In the genomic region with DNA sequence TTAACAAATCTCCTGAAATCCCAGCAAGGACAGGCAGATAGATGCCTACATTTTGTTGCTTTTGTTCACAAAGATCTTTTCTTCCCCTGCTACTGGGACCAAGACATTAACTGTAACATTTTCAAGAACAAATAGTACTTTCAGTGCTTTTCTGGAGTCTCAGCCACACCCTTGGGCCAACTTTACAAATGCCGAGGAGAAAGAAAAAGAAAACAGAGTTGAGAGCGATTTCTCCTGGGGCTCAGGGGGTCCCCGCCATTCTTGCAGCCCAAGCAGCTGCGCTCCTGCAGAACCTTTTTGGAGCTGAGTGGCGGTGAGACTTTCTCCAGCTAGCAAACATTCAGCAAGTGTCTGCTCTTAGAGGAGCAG, we compare ENCODE assay signal across 13 cellular contexts. TPM values are rescaled to one million over a fixed set of nuclear protein-coding genes. Genes with fewer than 3 reads are reported as not detected.
DNase-seq lines count a peak whose midpoint lies in the region; ATAC-seq, FAIRE-seq and TF ChIP-seq lines count a peak whose summit lies in the region.
"Had no signal": no experiment of that assay in that cellular context is flagged by ENCODE, and none has a peak within 500 bp of the region (broad histone marks: within the 10 kb centered on the region; RNA-seq: fewer than 3 reads in every experiment).

No MANE protein-coding gene starts in this region.

- H3K4me1 Mint-ChIP-seq in Caco-2 (ENCODE audit: low read depth, unreplicated experiment): peaks cover 5% of the 10 kb centered on the region
- H3K4me1 Mint-ChIP-seq in endothelial cell (ENCODE audit: unreplicated experiment): peaks cover 16% of the 10 kb centered on the region

- WGBS in K562 (ENCODE audit: insufficient coverage, low coverage, missing lambda C conversion rate): 32% methylated on average over 5 of the region's 5 CpGs
- WGBS in sigmoid colon, 2 donors: 46 to 64% methylated on average over 5 of the region's 5 CpGs
- WGBS in thyroid gland, 2 donors: 26 to 37% methylated on average over 5 of the region's 5 CpGs

- no peak for FAIRE-seq in K562 (lab: Jason Lieb, UNC)
- FAIRE-seq: bronchial epithelial cell had no signal

- no peaks in the 10 kb centered on the region for H3K36me3 ChIP-seq in Caco-2 (ENCODE audit: control insufficient read depth, insufficient read depth, low read length)
- H3K36me3 ChIP-seq in K562 (ENCODE audit: control insufficient read depth, insufficient read depth, low read length): no peaks in the 10 kb centered on the region
- H3K36me3 ChIP-seq in left ventricle myocardium inferior: no peaks in the 10 kb centered on the region
- no peaks in the 10 kb centered on the region for H3K36me3 ChIP-seq in sigmoid colon
- H3K36me3 ChIP-seq in thyroid gland: no peaks in the 10 kb centered on the region
- H3K36me3 ChIP-seq: spleen had no signal

- POLR2A ChIA-PET in Caco-2 (lab: Charles Lee): no interaction called here
- POLR2A ChIA-PET in K562 (lab: Yijun Ruan, JAX): interaction anchor here (0.6 kb wide), 1 partner anchor 1345 kb away, joined by 3 read pairs; no protein-coding TSS in a partner anchor

- H3K9me3 Mint-ChIP-seq in Caco-2 (ENCODE audit: unreplicated experiment): no peaks in the 10 kb centered on the region
- no peaks in the 10 kb centered on the region for H3K9me3 Mint-ChIP-seq in endothelial cell (ENCODE audit: unreplicated experiment)

- peak overlapping the region; percentile 48 to 81; a peak in 3 of 4 replicates for H3K9ac ChIP-seq in K562 (ENCODE audit: insufficient read depth in 1 of 2, low read depth in 2 of 2, low read length in 2 of 2)

- H3K79me2 ChIP-seq in K562 (ENCODE audit: control insufficient read depth, insufficient read depth, low read length): no peaks in the 10 kb centered on the region

- no peak overlapping the region for H3K4me3 ChIP-seq in Caco-2 (ENCODE audit: low read depth, low read length)
- H3K4me3 ChIP-seq in K562: peak overlapping the region; percentile 24
- H3K4me3 ChIP-seq in left ventricle myocardium inferior: peak overlapping the region; percentile 44
- H3K4me3 ChIP-seq in sigmoid colon: peak overlapping the region in 3 of 4 donors; percentile 16 to 32 (median 19)
- H3K4me3 ChIP-seq in thyroid gland (replicated peaks in 1 of 3): no peak overlapping the region
- H3K4me3 ChIP-seq: lung, spleen had no signal

- in situ Hi-C loops in K562 (cut with MboI): no loop called here

- TF ChIP-seq POLR2A in K562 (conservative IDR thresholded peaks at IDR 0.05) (no peak), sigmoid colon (IDR thresholded peaks at IDR 0.05) (no peak), thyroid gland (IDR thresholded peaks at IDR 0.05) (no peak)

- H2AFZ ChIP-seq in K562 (ENCODE audit: low read depth, low read length): peak overlapping the region; percentile 91

- H3K9me3 ChIP-seq in Caco-2 (no peaks in the 10 kb centered on the region), K562 (replicated peaks; ENCODE audit: control insufficient read depth, insufficient read depth, low read depth, low read length) (no peaks in the 10 kb centered on the region), left ventricle myocardium inferior (replicated peaks) (no peaks in the 10 kb centered on the region), sigmoid colon (no peaks in the 10 kb centered on the region), thyroid gland (no peaks in the 10 kb centered on the region)
- H3K9me3 ChIP-seq: spleen had no signal

- H3K9me1 ChIP-seq in K562 (ENCODE audit: control insufficient read depth, insufficient read depth, low read length): no peaks in the 10 kb centered on the region

- H3K27ac Mint-ChIP-seq in Caco-2 (ENCODE audit: unreplicated experiment) (peak overlapping the region; percentile 11), endothelial cell (ENCODE audit: unreplicated experiment) (no peak overlapping the region)

- BruUV-seq in Caco-2 (replicated peaks; lab: Mats Ljungman, UMichigan) (no TSS peak), K562 (replicated peaks; lab: Mats Ljungman, UMichigan) (TSS peak; percentile 65)

- H3K27me3 Mint-ChIP-seq in Caco-2 (ENCODE audit: insufficient read depth, unreplicated experiment) (peaks cover 2% of the 10 kb centered on the region), endothelial cell (ENCODE audit: unreplicated experiment) (peaks cover 2% of the 10 kb centered on the region)

- DNase-seq in Caco-2 (no peak), K562 (ENCODE audit: extremely low read depth in 1 of 4, low spot score in 3 of 4) (no peak), left ventricle myocardium inferior (no peak), sigmoid colon (no peak), endothelial cell (ENCODE audit: low spot score) (no peak), NCI-H1417 treated with DMSO at 0.1 percent for 48 hours (lab: John Stamatoyannopoulos, UW) (no peak), thyroid gland (no peak)
- DNase-seq: NCI-H446, spleen had no signal

- intact Hi-C loops in Caco-2 (cut with micrococcal nuclease; ENCODE audit: unreplicated experiment) (no loop called here), K562 (cut with micrococcal nuclease) (no loop called here), left ventricle myocardium inferior (cut with micrococcal nuclease) (no loop called here), sigmoid colon (cut with DNase I) (no loop called here), thyroid gland (cut with DNase I) (no loop called here)

- no peaks in the 10 kb centered on the region for H4K20me1 ChIP-seq in K562 (replicated peaks; ENCODE audit: control insufficient read depth, insufficient read depth, low read length)

- H3K27ac ChIP-seq in K562 (ENCODE audit: extremely low read depth, low read depth, low read length) (peak overlapping the region; percentile 24; the same call in 1 of the 3 replicates), left ventricle myocardium inferior (replicated peaks) (peak overlapping the region; percentile 74), sigmoid colon (peak overlapping the region; percentile 56 to 69 (median 66)), thyroid gland (no peak overlapping the region)
- H3K27ac ChIP-seq: RWPE1, spleen had no signal

- TF ChIP-seq EP300 in K562 (IDR thresholded peaks at IDR 0.05; ENCODE audit: low read length): no peak
- no peak for TF ChIP-seq EP300 in sigmoid colon (IDR thresholded peaks at IDR 0.05)

- CTCF ChIA-PET in Caco-2 (lab: Charles Lee): interaction anchor here (0.6 kb wide), 1 partner anchor 613 kb away, joined by 5 read pairs; no protein-coding TSS in a partner anchor
- CTCF ChIA-PET in K562 (lab: Yijun Ruan, JAX; ENCODE audit: low intra/inter-chr PET ratio): no interaction called here

- no peak overlapping the region for H3K4me3 Mint-ChIP-seq in Caco-2 (ENCODE audit: unreplicated experiment)
- H3K4me3 Mint-ChIP-seq in endothelial cell (ENCODE audit: unreplicated experiment): no peak overlapping the region

- H3K4me2 ChIP-seq in K562 (ENCODE audit: insufficient read depth, low read length): peak overlapping the region; percentile 49

- no peaks in the 10 kb centered on the region for H3K27me3 ChIP-seq in Caco-2 (replicated peaks; ENCODE audit: control insufficient read depth, insufficient read depth, low read length)
- no peaks in the 10 kb centered on the region for H3K27me3 ChIP-seq in K562 (ENCODE audit: control insufficient read depth in 2 of 2, insufficient read depth in 2 of 2, low read length in 2 of 2)
- peaks cover 17% of the 10 kb centered on the region for H3K27me3 ChIP-seq in left ventricle myocardium inferior (ENCODE audit: low read depth)
- peaks cover 0 to 2% (median 0%) of the 10 kb centered on the region in 3 donors for H3K27me3 ChIP-seq in sigmoid colon
- H3K27me3 ChIP-seq in thyroid gland: no peaks in the 10 kb centered on the region

- ATAC-seq in K562 (peak; percentile 29), HG02852 (IDR thresholded peaks at IDR 0.05; ENCODE audit: unreplicated experiment) (no peak)

- TF ChIP-seq RAD21 in K562 (CRISPR knock-in tag; conservative IDR thresholded peaks at IDR 0.05 in 1 of 2, IDR thresholded peaks at IDR 0.05 in 1 of 2): no peak

- H3K36me3 Mint-ChIP-seq in Caco-2 (ENCODE audit: insufficient read depth, unreplicated experiment): no peaks in the 10 kb centered on the region
- no peaks in the 10 kb centered on the region for H3K36me3 Mint-ChIP-seq in endothelial cell (ENCODE audit: low read depth, unreplicated experiment)

- no peaks in the 10 kb centered on the region for H3K4me1 ChIP-seq in Caco-2
- peaks cover 5 to 12% of the 10 kb centered on the region in 2 experiments; a peak in 4 of 5 replicates for H3K4me1 ChIP-seq in K562 (replicated peaks in 1 of 2; ENCODE audit: control insufficient read depth in 2 of 2, insufficient read depth in 2 of 2, low read length in 2 of 2)
- H3K4me1 ChIP-seq in left ventricle myocardium inferior: no peaks in the 10 kb centered on the region
- no peaks in the 10 kb centered on the region for H3K4me1 ChIP-seq in sigmoid colon
- no peaks in the 10 kb centered on the region for H3K4me1 ChIP-seq in thyroid gland
- H3K4me1 ChIP-seq: spleen had no signal

- TF ChIP-seq CTCF in Caco-2 (IDR thresholded peaks at IDR 0.05; ENCODE audit: insufficient read depth in 1 of 2, low read depth in 1 of 2, low read length in 1 of 2, severe bottlenecking in 1 of 2, unreplicated experiment in 1 of 2) (no peak), K562 (IDR thresholded peaks at IDR 0.05 in 2 of 3, conservative IDR thresholded peaks at IDR 0.05 in 1 of 3; ENCODE audit: insufficient read depth in 2 of 3, low read depth in 1 of 3, low read length in 3 of 3) (no peak), left ventricle myocardium inferior (IDR thresholded peaks at IDR 0.05; ENCODE audit: borderline replicate concordance) (no peak), sigmoid colon (IDR thresholded peaks at IDR 0.05) (no peak), endothelial cell (IDR thresholded peaks at IDR 0.05; ENCODE audit: unreplicated experiment) (no peak), thyroid gland (IDR thresholded peaks at IDR 0.05) (no peak)

RNA-seq across cellular contexts. Expression of a gene that starts 18.8 kb away (rescaled TPM):
- total RNA-seq in Caco-2 (2022): 60.6 and 63.6 TPM in 2 replicates
- total RNA-seq in K562 (2011; cell fraction: chromatin; rRNA removed; ENCODE audit: low replicate concordance): 7.1 and 20.6 TPM in 2 replicates
- total RNA-seq in K562 (2011; cell fraction: nucleolus; rRNA removed): 10.7 and 13.6 TPM in 2 replicates
- total RNA-seq in K562 (2011; cell fraction: nucleoplasm; rRNA removed): 16.9 and 21.3 TPM in 2 replicates
- total RNA-seq in K562 (2014; rRNA removed): 167 and 170 TPM in 2 replicates
- 136 and 159 TPM in 2 replicates for total RNA-seq in K562 (2014; rRNA removed; fragmentation: Illumina TruSeq; extraction: Trizol)
- 197 and 201 TPM in 2 replicates for total RNA-seq in K562 (2015; rRNA removed; fragmentation: Illumina TruSeq; extraction: Trizol)
- total RNA-seq in K562 (2021): 124 and 143 TPM in 2 replicates
- polyA plus RNA-seq in K562 (2011; rRNA removed): 118 and 154 TPM in 2 replicates
- 68.1 and 105 TPM in 2 replicates for polyA plus RNA-seq in K562 (2011; cell fraction: cytosol; rRNA removed)
- polyA plus RNA-seq in K562 (2011; cell fraction: nucleus; rRNA removed): 42.9 and 66.4 TPM in 2 replicates
- 116 and 124 TPM in 2 replicates for polyA plus RNA-seq in K562 (2012)
- 134 and 176 TPM in 2 replicates for polyA plus RNA-seq in K562 (2014; fragmentation: Illumina TruSeq; extraction: Trizol)
- polyA plus RNA-seq in K562 (2014; fragmentation: Nextera tagmentation; extraction: Ambion mirVana): 10 to 100 TPM; 46.5 to 51.2 TPM
- 177 and 211 TPM in 2 replicates for polyA plus RNA-seq in K562 (2014; rRNA removed)
- polyA minus RNA-seq in K562 (2011; rRNA and poly(A)+ RNA removed): 43.4 and 58.1 TPM in 2 replicates
- polyA minus RNA-seq in K562 (2011; cell fraction: cytosol; rRNA and poly(A)+ RNA removed): 61.7 and 69.7 TPM in 2 replicates
- 8.2 and 15.4 TPM in 2 replicates for polyA minus RNA-seq in K562 (2011; cell fraction: nucleus; rRNA and poly(A)+ RNA removed)
- total RNA-seq in left ventricle myocardium inferior: 227 TPM
- total RNA-seq in sigmoid colon: 100 to 1,000 TPM; 291 to 343 (median 332) TPM
- polyA plus RNA-seq in sigmoid colon: 100 to 1,000 TPM in 1 of 3 donors, 10 to 100 TPM in 2; 88.7 to 130 (median 94.1) TPM
- 126 TPM for total RNA-seq in endothelial cell (ENCODE audit: unreplicated experiment)
- 100 to 1,000 TPM; 213 to 305 (median 273) TPM for total RNA-seq in thyroid gland

Comparison
In these comparisons a context has a peak if more than half of its experiments do, and no peak if none do; other contexts are left out.
1. H3K4me3 ChIP-seq: peak in K562 (single experiment), left ventricle myocardium inferior (single experiment) and sigmoid colon (3 of 4); none in Caco-2 (single experiment) and thyroid gland (0 of 3).
2. H3K27ac ChIP-seq: peak in K562 (single experiment), left ventricle myocardium inferior (single experiment) and sigmoid colon (4 of 4); none in thyroid gland (0 of 3).